In the genomic region with DNA sequence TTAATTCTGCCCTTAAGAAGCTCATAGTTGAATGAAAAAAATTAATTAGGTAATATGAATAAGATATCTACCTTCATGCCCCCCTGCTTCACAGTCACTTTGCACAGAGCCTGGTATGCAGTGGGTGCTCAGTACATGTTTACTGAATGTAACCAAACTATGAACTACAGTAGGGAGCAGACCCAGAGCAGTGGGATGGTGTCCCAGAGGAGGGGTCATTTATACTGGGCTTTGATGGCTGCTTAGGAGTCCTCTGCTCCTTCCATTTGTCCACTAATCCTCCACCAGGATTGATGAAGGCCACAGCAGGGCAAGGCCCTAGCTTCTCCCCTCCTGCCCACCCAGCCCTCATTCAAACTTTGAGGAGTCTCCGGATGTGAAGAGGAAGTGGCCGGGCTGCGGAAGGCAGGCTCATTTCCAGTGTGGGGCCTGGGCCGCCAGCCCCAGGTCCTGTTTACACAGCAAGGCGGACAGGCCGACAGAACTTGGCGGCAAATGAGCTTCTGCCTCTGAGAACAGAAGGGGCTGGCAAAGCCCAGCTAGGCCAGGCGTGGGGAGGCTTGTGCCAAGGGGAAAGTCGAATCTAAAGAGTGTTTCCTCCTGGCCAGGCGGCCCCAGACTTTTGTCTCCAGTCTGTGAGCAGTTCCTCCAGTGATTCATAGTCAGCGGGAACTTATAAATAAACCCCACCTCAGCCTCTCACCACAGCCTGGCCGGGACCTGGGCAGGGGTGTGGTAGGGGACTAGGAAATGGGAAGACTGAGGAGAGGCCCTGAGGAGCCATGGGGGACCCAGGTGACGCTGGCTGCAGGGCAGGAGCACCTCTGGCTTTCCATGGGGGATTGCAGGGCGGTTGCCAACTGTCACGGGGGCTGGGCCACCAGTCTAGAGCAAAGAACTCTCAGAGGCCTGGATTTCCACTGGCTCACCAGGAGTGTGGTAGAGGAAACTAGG, we compare ENCODE assay signal across 8 cellular contexts. TPM values are rescaled to one million over a fixed set of nuclear protein-coding genes. Genes with fewer than 3 reads are reported as not detected.
DNase-seq lines count a peak whose midpoint lies in the region; ATAC-seq, FAIRE-seq and TF ChIP-seq lines count a peak whose summit lies in the region.

No MANE protein-coding gene starts in this region.

- H3K9me3 ChIP-seq in right lobe of liver, result no peaks in the 10 kb centered on the region
- H3K9me3 ChIP-seq in T-helper 17 cell (ENCODE audit: control insufficient read depth, low read length, poor library complexity, severe bottlenecking), result no peaks in the 10 kb centered on the region

- no peaks in the 10 kb centered on the region for H3K36me3 ChIP-seq in bronchial epithelial cell (ENCODE audit: control insufficient read depth, insufficient read depth, low read length)
- H3K36me3 ChIP-seq in right lobe of liver, result no peaks in the 10 kb centered on the region

- H3K4me1 Mint-ChIP-seq in activated naive CD8-positive, alpha-beta T cell treated with anti-CD3 and anti-CD28 coated beads for 36 hours, result peaks cover 3% of the 10 kb centered on the region
- H3K4me1 Mint-ChIP-seq in activated naive CD8-positive, alpha-beta T cell treated with anti-CD3 and anti-CD28 coated beads, Interleukin-2, amount 50 U/mL, for 24 hours, result peaks cover 10% of the 10 kb centered on the region
- H3K4me1 Mint-ChIP-seq in T-helper 17 cell, result peaks cover 9% of the 10 kb centered on the region

- no peak for TF ChIP-seq CTCF in bronchial epithelial cell (IDR thresholded peaks at IDR 0.05; ENCODE audit: insufficient read depth, low read length, severe bottlenecking)
- no peak for TF ChIP-seq CTCF in right lobe of liver (IDR thresholded peaks at IDR 0.05)

- H3K4me1 ChIP-seq in right lobe of liver, result peaks cover 0 to 32% (median 14%) of the 10 kb centered on the region in 4 donors

- TF ChIP-seq POLR2A in right lobe of liver (IDR thresholded peaks at IDR 0.05), result peak; percentile 38

- peak overlapping the region; percentile 12 for H3K27ac Mint-ChIP-seq in activated naive CD8-positive, alpha-beta T cell treated with anti-CD3 and anti-CD28 coated beads for 36 hours
- no peak overlapping the region for H3K27ac Mint-ChIP-seq in activated naive CD8-positive, alpha-beta T cell treated with anti-CD3 and anti-CD28 coated beads, Interleukin-2, amount 50 U/mL, for 24 hours
- no peak overlapping the region for H3K27ac Mint-ChIP-seq in T-helper 17 cell

- 2% methylated on average over 11 of the region's 15 CpGs for WGBS in right lobe of liver (ENCODE audit: insufficient coverage, low coverage, low lambda C conversion rate, missing lambda C conversion rate)

- H3K27me3 ChIP-seq in bronchial epithelial cell (ENCODE audit: control insufficient read depth, insufficient read depth, low read length), result peaks cover 3% of the 10 kb centered on the region
- H3K27me3 ChIP-seq in right lobe of liver, result no peaks in the 10 kb centered on the region

- H3K4me3 Mint-ChIP-seq in activated naive CD8-positive, alpha-beta T cell treated with anti-CD3 and anti-CD28 coated beads for 36 hours, result no peak overlapping the region
- H3K4me3 Mint-ChIP-seq in activated naive CD8-positive, alpha-beta T cell treated with anti-CD3 and anti-CD28 coated beads, Interleukin-2, amount 50 U/mL, for 24 hours, result no peak overlapping the region
- no peak overlapping the region for H3K4me3 Mint-ChIP-seq in T-helper 17 cell

- H3K9me3 Mint-ChIP-seq in activated naive CD8-positive, alpha-beta T cell treated with anti-CD3 and anti-CD28 coated beads for 36 hours, result peaks cover 1% of the 10 kb centered on the region
- H3K9me3 Mint-ChIP-seq in activated naive CD8-positive, alpha-beta T cell treated with anti-CD3 and anti-CD28 coated beads, Interleukin-2, amount 50 U/mL, for 24 hours, result no peaks in the 10 kb centered on the region

- H3K36me3 Mint-ChIP-seq in activated naive CD8-positive, alpha-beta T cell treated with anti-CD3 and anti-CD28 coated beads for 36 hours, result no peaks in the 10 kb centered on the region
- H3K36me3 Mint-ChIP-seq in activated naive CD8-positive, alpha-beta T cell treated with anti-CD3 and anti-CD28 coated beads, Interleukin-2, amount 50 U/mL, for 24 hours (ENCODE audit: low read depth), result no peaks in the 10 kb centered on the region
- peaks cover 3% of the 10 kb centered on the region for H3K36me3 Mint-ChIP-seq in T-helper 17 cell (ENCODE audit: low read depth)

- no peak for DNase-seq in activated naive CD8-positive, alpha-beta T cell treated with anti-CD3 and anti-CD28 coated beads for 36 hours
- DNase-seq in activated naive CD8-positive, alpha-beta T cell treated with anti-CD3 and anti-CD28 coated beads, Interleukin-2, amount 50 U/mL, for 24 hours, result no peak
- DNase-seq in bronchial epithelial cell (ENCODE audit: low read depth) (peak; percentile 71), right lobe of liver (peak; percentile 90 to 96 (median 94)), superior temporal gyrus (ENCODE audit: extremely low spot score) (peak; percentile 26), T-helper 17 cell (no peak), epidermal melanocyte (ENCODE audit: insufficient read length, low spot score) (no peak), DMS153 (lab: John Stamatoyannopoulos, UW) (no peak)

- no peak for ATAC-seq in activated naive CD8-positive, alpha-beta T cell treated with anti-CD3 and anti-CD28 coated beads, Interleukin-2, amount 50 U/mL, for 24 hours
- ATAC-seq in right lobe of liver (peak; percentile 81 to 90 (median 88)), T-helper 17 cell (no peak)

- H3K27me3 Mint-ChIP-seq in activated naive CD8-positive, alpha-beta T cell treated with anti-CD3 and anti-CD28 coated beads for 36 hours, result peaks cover 20% of the 10 kb centered on the region
- H3K27me3 Mint-ChIP-seq in activated naive CD8-positive, alpha-beta T cell treated with anti-CD3 and anti-CD28 coated beads, Interleukin-2, amount 50 U/mL, for 24 hours, result peaks cover 14% of the 10 kb centered on the region
- H3K27me3 Mint-ChIP-seq in T-helper 17 cell, result peaks cover 40% of the 10 kb centered on the region

- intact Hi-C loops in right lobe of liver (cut with DNase I), result no loop called here

- FAIRE-seq in bronchial epithelial cell (lab: Jason Lieb, UNC), result no peak

- H3K4me3 ChIP-seq in bronchial epithelial cell (ENCODE audit: low read depth, low read length) (no peak overlapping the region), right lobe of liver (no peak overlapping the region)

- peak overlapping the region; percentile 88 to 90 (median 89) for H3K27ac ChIP-seq in right lobe of liver

RNA-seq across cellular contexts. Expression of a gene that starts 51.6 kb away (rescaled TPM):
- total RNA-seq in activated naive CD8-positive, alpha-beta T cell treated with anti-CD3 and anti-CD28 coated beads for 36 hours, result not detected
- 0.26 TPM in 1 of 2 replicates, not detected in the other for total RNA-seq in bronchial epithelial cell
- total RNA-seq in right lobe of liver, result not detected
- not detected for total RNA-seq in T-helper 17 cell

Comparison
In these comparisons a context has a peak if more than half of its experiments do, and no peak if none do; other contexts are left out.
1. DNase-seq: peak in bronchial epithelial cell (single experiment), right lobe of liver (3 of 3) and superior temporal gyrus (single experiment); none in activated naive CD8-positive, alpha-beta T cell treated with anti-CD3 and anti-CD28 coated beads for 36 hours (single experiment), activated naive CD8-positive, alpha-beta T cell treated with anti-CD3 and anti-CD28 coated beads, Interleukin-2, amount 50 U/mL, for 24 hours (single experiment), T-helper 17 cell (0 of 3), epidermal melanocyte (single experiment) and DMS153 (single experiment).
2. ATAC-seq: peak in right lobe of liver (4 of 4); none in activated naive CD8-positive, alpha-beta T cell treated with anti-CD3 and anti-CD28 coated beads, Interleukin-2, amount 50 U/mL, for 24 hours (single experiment) and T-helper 17 cell (single experiment).